ENCODE assay signal across 8 cellular contexts in the genomic region with DNA sequence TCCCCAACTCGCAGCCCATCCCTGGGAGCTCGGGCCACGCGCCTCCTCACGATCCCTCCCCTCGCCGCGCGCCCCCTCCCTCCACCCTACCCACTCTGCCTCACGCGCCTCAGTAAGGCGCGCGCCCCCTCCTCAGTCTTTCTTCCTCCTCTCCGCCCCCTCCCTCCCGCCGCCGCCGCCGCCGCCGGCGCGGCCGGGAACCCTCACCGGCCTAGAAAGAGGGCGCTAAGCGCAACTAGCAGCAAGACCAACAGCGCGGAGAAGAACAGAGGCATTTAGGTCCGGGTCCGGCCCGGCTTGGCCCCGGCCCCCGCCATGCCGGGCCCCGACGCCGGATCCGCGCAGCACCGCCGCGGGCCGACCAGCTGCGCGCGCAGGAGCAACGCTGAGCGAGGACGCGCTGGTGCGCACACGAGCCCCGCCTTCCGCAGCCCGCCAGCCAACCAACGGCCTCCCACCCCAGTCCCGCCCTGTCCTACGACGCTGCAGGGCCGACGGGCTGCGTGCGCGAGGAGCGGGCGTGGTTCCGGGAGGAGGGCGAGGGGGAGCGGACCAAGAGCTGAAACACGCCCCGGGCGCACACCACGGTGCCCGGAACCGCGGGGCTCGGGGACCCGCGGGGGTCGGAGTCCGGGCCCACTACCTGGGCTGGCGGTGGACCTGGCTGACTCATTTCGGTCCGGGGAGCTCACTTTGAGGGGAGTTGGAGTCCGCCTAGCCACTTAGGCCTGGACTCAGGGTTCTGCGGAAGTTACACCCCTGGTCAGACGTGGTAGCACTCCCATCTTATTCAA.
A peak's percentile ranks its signal among the peaks of the same experiment; 100 is the strongest.
DNase-seq lines count a peak whose midpoint lies in the region; ATAC-seq and TF ChIP-seq lines count a peak whose summit lies in the region.

A gene (minus strand): TSS at position 377 of the 794 bp plus-strand sequence. CDS start 102 bp downstream, at position 275.

- CTCF ChIA-PET in AG04449 (lab: Yijun Ruan, JAX) = interaction anchor here (1.0 to 7.1 kb wide), 13 partner anchors 9 to 119 kb away, joined by 3 to 85 read pairs (median 6); a partner anchor contains a TSS

- POLR2A ChIA-PET in AG04449 (lab: Yijun Ruan, JAX) = interaction anchor here (1.0 to 1.3 kb wide), 3 partner anchors 11 to 24 kb away, joined by 4 to 5 read pairs (median 5); no protein-coding TSS in a partner anchor

- DNase-seq in AG04449 (ENCODE audit: low read depth, low spot score) (peak; percentile 50), NCI-H345 (lab: John Stamatoyannopoulos, UW) (peak; percentile 97), caudate nucleus (lab: John Stamatoyannopoulos, UW) (peak in 60 of 61 donors; percentile 36 to 98 (median 92)), iris pigment epithelial cell (ENCODE audit: low read depth) (peak; percentile 95)
- DNase-seq in activated CD4-positive, CD25-positive, alpha-beta regulatory T cell (lab: John Stamatoyannopoulos, UW) = peak; percentile 81 to 97 (median 92)
- DNase-seq in stimulated activated CD4-positive, alpha-beta T cell treated with anti-CD3 and anti-CD28 coated beads, Interleukin-12 subunit alpha, Interleukin-12 subunit beta, amount 100 ng/mL, for 24 hours (ENCODE audit: low read depth in 2 of 2) = peak; percentile 89 to 92

- ATAC-seq in GM18909 (IDR thresholded peaks at IDR 0.05; ENCODE audit: poor library complexity, unreplicated experiment) (peak; percentile 87), HG03159 (IDR thresholded peaks at IDR 0.05; ENCODE audit: unreplicated experiment) (peak; percentile 86)

- peak within 1 kb of the TSS; percentile 85 for H3K27ac ChIP-seq in caudate nucleus (ENCODE audit: low read depth, low read length)

- TF ChIP-seq CTCF in AG04449 (IDR thresholded peaks at IDR 0.05; ENCODE audit: insufficient read depth, low read length, missing control alignments) = no peak

- peak within 1 kb of the TSS; percentile 93 for H3K4me3 ChIP-seq in AG04449 (ENCODE audit: low read depth, low read length)

Comparison
In these comparisons a context has a peak if more than half of its experiments do, and no peak if none do; other contexts are left out.
1. Peak in every context shown above with its lines: DNase-seq, ATAC-seq, H3K4me3 ChIP-seq and H3K27ac ChIP-seq.